ENCODE assay signal across 18 cellular contexts in genomic region chr3:10558726-10559125, GRCh38. TPM values are rescaled to one million over a fixed set of nuclear protein-coding genes. Genes with fewer than 3 reads are reported as not detected.
"Had no signal": no experiment of that assay in that cellular context is flagged by ENCODE, and none has a peak within 500 bp of the region (broad histone marks: within the 10 kb centered on the region; RNA-seq: fewer than 3 reads in every experiment).

No MANE protein-coding gene starts in this region.

- H3K9me3 ChIP-seq: neutrophil, transverse colon had no signal

- H3K36me3 Mint-ChIP-seq: activated naive CD8-positive, alpha-beta T cell treated with anti-CD3 and anti-CD28 coated beads, Interleukin-2, amount 10 ng/mL, durations not matched to agents 7 days and 5 days; naive thymus-derived CD4-positive, alpha-beta T cell had no signal

- H3K4me3 Mint-ChIP-seq: activated CD4-positive, alpha-beta T cell treated with anti-CD3 and anti-CD28 coated beads, Interleukin-2, amount 10 ng/mL, durations not matched to agents 24 days and 14 days; activated naive CD8-positive, alpha-beta T cell treated with anti-CD3 and anti-CD28 coated beads, Interleukin-2, amount 10 ng/mL, durations not matched to agents 7 days and 5 days; naive thymus-derived CD4-positive, alpha-beta T cell; T-helper 2 cell treated with Interferon-gamma antibody and Interleukin-4, amounts not matched to agents 5 μg/mL and 100 μg/mL, for 36 hours had no signal

- H3K27ac Mint-ChIP-seq: activated CD4-positive, alpha-beta T cell treated with anti-CD3 and anti-CD28 coated beads, Interleukin-2, amount 10 ng/mL, durations not matched to agents 24 days and 14 days; activated naive CD8-positive, alpha-beta T cell treated with anti-CD3 and anti-CD28 coated beads, Interleukin-2, amount 10 ng/mL, durations not matched to agents 7 days and 5 days; naive thymus-derived CD4-positive, alpha-beta T cell; T-helper 2 cell treated with Interferon-gamma antibody and Interleukin-4, amounts not matched to agents 5 μg/mL and 100 μg/mL, for 36 hours had no signal

- H3K4me3 ChIP-seq: transverse colon had no signal

- H3K27me3 ChIP-seq: brain microvascular endothelial cell, neutrophil had no signal

- DNase-seq: activated CD4-positive, alpha-beta T cell treated with anti-CD3 and anti-CD28 coated beads, Interleukin-2, amount 10 ng/mL, durations not matched to agents 24 days and 14 days; activated CD4-positive, CD25-positive, alpha-beta regulatory T cell; activated naive CD4-positive, alpha-beta T cell; activated naive CD8-positive, alpha-beta T cell treated with anti-CD3 and anti-CD28 coated beads, Interleukin-2, amount 10 ng/mL, durations not matched to agents 7 days and 5 days; dermis blood vessel endothelial cell; left colon; retina; stimulated activated CD4-positive, alpha-beta T cell treated with anti-CD3 and anti-CD28 coated beads, Interleukin-15, amount 100 ng/mL, for 24 hours; stimulated activated CD4-positive, alpha-beta T cell treated with anti-CD3 and anti-CD28 coated beads, Interleukin-4, amount 100 ng/mL, for 1 hour; stimulated activated naive CD4-positive, alpha-beta T cell; transverse colon had no signal

- H3K36me3 ChIP-seq: brain microvascular endothelial cell, neutrophil, transverse colon had no signal

- H3K9me3 Mint-ChIP-seq: activated CD4-positive, alpha-beta T cell treated with anti-CD3 and anti-CD28 coated beads, Interleukin-2, amount 10 ng/mL, durations not matched to agents 24 days and 14 days; T-helper 2 cell treated with Interferon-gamma antibody and Interleukin-4, amounts not matched to agents 5 μg/mL and 100 μg/mL, for 36 hours had no signal

- ATAC-seq: left colon had no signal

- H3K27ac ChIP-seq: brain microvascular endothelial cell, neutrophil, parathyroid adenoma, transverse colon had no signal

RNA-seq across cellular contexts. Expression of gene ATP2B2, which starts 53.3 kb away (rescaled TPM):
- total RNA-seq: activated CD4-positive, alpha-beta T cell treated with anti-CD3 and anti-CD28 coated beads, Interleukin-2, amount 10 ng/mL, durations not matched to agents 24 days and 14 days; activated naive CD8-positive, alpha-beta T cell treated with anti-CD3 and anti-CD28 coated beads, Interleukin-2, amount 10 ng/mL, durations not matched to agents 7 days and 5 days; dermis blood vessel endothelial cell; epithelial cell of proximal tubule; mammary epithelial cell; naive thymus-derived CD4-positive, alpha-beta T cell; transverse colon had no signal
- polyA plus RNA-seq: mammary epithelial cell; naive thymus-derived CD4-positive, alpha-beta T cell had no signal
